In genomic region chr11:120441592-120441991, GRCh38 we compare ENCODE assay signal across 26 cellular contexts.
"Had no signal": no experiment of that assay in that cellular context is flagged by ENCODE, and none has a peak within 500 bp of the region (broad histone marks: within the 10 kb centered on the region; RNA-seq: fewer than 3 reads in every experiment).

No MANE protein-coding gene starts in this region.

- ATAC-seq: activated CD4-positive, alpha-beta T cell treated with anti-CD3 and anti-CD28 coated beads for 36 hours; activated naive CD4-positive, alpha-beta T cell treated with anti-CD3 and anti-CD28 coated beads, Interleukin-2, amount 50 U/mL, for 72 hours; activated T-cell treated with anti-CD3 and anti-CD28 coated beads, Interleukin-2, amount 50 U/mL, for 72 hours had no signal

- H3K9me3 ChIP-seq: ascending aorta, breast epithelium, colonic mucosa, esophagus squamous epithelium had no signal

- DNase-seq: activated CD4-positive, alpha-beta memory T cell treated with anti-CD3 and anti-CD28 coated beads for 36 hours; activated CD4-positive, alpha-beta T cell treated with anti-CD3 and anti-CD28 coated beads for 36 hours; activated CD4-positive, alpha-beta T cell treated with anti-CD3 and anti-CD28 coated beads, Interleukin-2, amount 10 ng/mL, durations not matched to agents 24 days and 14 days; activated CD4-positive, CD25-positive, alpha-beta regulatory T cell; activated CD4-positive, CD25-positive, alpha-beta regulatory T cell treated with anti-CD3 and anti-CD28 coated beads, Interleukin-2, amount 50 U/mL, for 72 hours; activated CD8-positive, alpha-beta memory T cell treated with anti-CD3 and anti-CD28 coated beads, Interleukin-2, amount 50 U/mL, for 48 hours; activated gamma-delta T cell; activated naive CD4-positive, alpha-beta T cell; activated naive CD4-positive, alpha-beta T cell treated with anti-CD3 and anti-CD28 coated beads, Interleukin-2, amount 10 ng/mL, durations not matched to agents 7 days and 5 days; activated naive CD8-positive, alpha-beta T cell treated with anti-CD3 and anti-CD28 coated beads, Interleukin-2, amount 10 ng/mL, durations not matched to agents 7 days and 5 days; activated T-cell treated with anti-CD3 and anti-CD28 coated beads for 4 hours; activated T-cell treated with anti-CD3 and anti-CD28 coated beads, Interleukin-2, amount 50 U/mL, for 24 hours; activated T-cell treated with anti-CD3 and anti-CD28 coated beads, Interleukin-2, amount 50 U/mL, for 72 hours; central memory CD4-positive, alpha-beta T cell; cerebellar nuclear complex; colonic mucosa; effector CD8-positive, alpha-beta T cell; esophagus squamous epithelium; foreskin fibroblast; head of caudate nucleus; T-helper 2 cell had no signal

- H3K27me3 ChIP-seq: ascending aorta, breast epithelium, cardiac muscle cell, colonic mucosa, esophagus squamous epithelium had no signal

- H3K4me3 ChIP-seq: ascending aorta, breast epithelium, cardiac muscle cell, colonic mucosa, esophagus squamous epithelium had no signal

- H3K4me1 ChIP-seq: ascending aorta, breast epithelium, colonic mucosa, esophagus squamous epithelium had no signal

- H3K27ac ChIP-seq: ascending aorta, breast epithelium, cardiac muscle cell, colonic mucosa, epithelial cell of prostate, esophagus squamous epithelium had no signal
